In genomic region chrX:48910926-48911406, GRCh38 we compare ENCODE assay signal across 6 cellular contexts. TPM values are rescaled to one million over a fixed set of nuclear protein-coding genes. Genes with fewer than 3 reads are reported as not detected.
DNase-seq lines count a peak whose midpoint lies in the region; ATAC-seq and TF ChIP-seq lines count a peak whose summit lies in the region.

No MANE protein-coding gene starts in this region.

- peak in 1 of 7 experiments; percentile 16 for DNase-seq in CD8-positive, alpha-beta T cell
- peak; percentile 81 for DNase-seq in OCI-M1 (lab: John Stamatoyannopoulos, UW)
- DNase-seq in heart left ventricle = no peak
- no peak for DNase-seq in upper lobe of left lung
- no peak for DNase-seq in stimulated activated CD4-positive, alpha-beta T cell treated with anti-CD3 and anti-CD28 coated beads, Interleukin-2, amount 100 ng/mL, for 48 hours
- no peak for DNase-seq in NCI-H1436 (lab: John Stamatoyannopoulos, UW)

- ATAC-seq in CD8-positive, alpha-beta T cell = peak; percentile 19
- ATAC-seq in heart left ventricle (peak in 2 of 4 donors; percentile 12 to 16), upper lobe of left lung (ENCODE audit: low FRiP score in 2 of 2) (peak in 1 of 2 donors; percentile 48)

- H3K4me3 Mint-ChIP-seq in CD8-positive, alpha-beta T cell = peak overlapping the region; percentile 95

- H3K4me3 ChIP-seq in CD8-positive, alpha-beta T cell (ENCODE audit: low read depth, low read length) = peak overlapping the region; percentile 66
- H3K4me3 ChIP-seq in heart left ventricle = peak overlapping the region; percentile 24 to 91 (median 70)
- H3K4me3 ChIP-seq in upper lobe of left lung = peak overlapping the region; percentile 52 to 85 (median 62)

- no peaks in the 10 kb centered on the region for H3K9me3 Mint-ChIP-seq in CD8-positive, alpha-beta T cell

- H3K27ac ChIP-seq in CD8-positive, alpha-beta T cell (ENCODE audit: low read depth, low read length) = peak overlapping the region; percentile 89
- H3K27ac ChIP-seq in heart left ventricle (peak overlapping the region in 8 of 12 donors; percentile 31 to 82 (median 78)), upper lobe of left lung (peak overlapping the region; percentile 81 to 89 (median 82))

- H3K9me3 ChIP-seq in CD8-positive, alpha-beta T cell (ENCODE audit: low read length) = no peaks in the 10 kb centered on the region
- H3K9me3 ChIP-seq in heart left ventricle (peaks cover 0 to 7% (median 0%) of the 10 kb centered on the region in 12 donors), upper lobe of left lung (peaks cover 0 to 5% (median 0%) of the 10 kb centered on the region in 4 donors)

- H3K27me3 ChIP-seq in CD8-positive, alpha-beta T cell (ENCODE audit: insufficient read depth, low read length) = no peaks in the 10 kb centered on the region
- H3K27me3 ChIP-seq in heart left ventricle (no peaks in the 10 kb centered on the region), upper lobe of left lung (no peaks in the 10 kb centered on the region)

- H3K4me1 Mint-ChIP-seq in CD8-positive, alpha-beta T cell (ENCODE audit: low read depth) = peaks cover 48% of the 10 kb centered on the region

- no peak for TF ChIP-seq CTCF in CD8-positive, alpha-beta T cell (IDR thresholded peaks at IDR 0.05)
- TF ChIP-seq CTCF in heart left ventricle (IDR thresholded peaks at IDR 0.05) = no peak
- TF ChIP-seq CTCF in upper lobe of left lung (IDR thresholded peaks at IDR 0.05) = no peak

- TF ChIP-seq POLR2A in heart left ventricle (IDR thresholded peaks at IDR 0.05) (no peak), upper lobe of left lung (IDR thresholded peaks at IDR 0.05) (no peak)

- no peak for TF ChIP-seq EP300 in upper lobe of left lung (IDR thresholded peaks at IDR 0.05)

- intact Hi-C loops in CD8-positive, alpha-beta T cell (cut with DNase I, micrococcal nuclease) = loop anchor here (1.0 to 10.0 kb wide), 8 partner anchors 13 to 1256 kb away; partner anchors contain the start of genes ELK1 (in 1 of the 2), MAGIX (in 1 of the 2), PQBP1 (in 1 of the 2) and SUV39H1 (in 1 of the 2)
- intact Hi-C loops in heart left ventricle (cut with DNase I) = loop anchor here in 1 of 10 donors (10.0 kb wide), 2 partner anchors 106 to 236 kb away; partner anchors contain the start of gene HDAC6

- CTCF ChIA-PET in CD8-positive, alpha-beta T cell (lab: Charles Lee) = interaction anchor here (2.2 to 2.7 kb wide), 2 partner anchors 35 to 263 kb away, joined by 8 to 9 read pairs; no protein-coding TSS in a partner anchor

- H3K4me1 ChIP-seq in CD8-positive, alpha-beta T cell (ENCODE audit: insufficient read depth, low read length) = peaks cover 47% of the 10 kb centered on the region
- H3K4me1 ChIP-seq in heart left ventricle (peaks cover 0 to 12% (median 5%) of the 10 kb centered on the region in 12 donors), upper lobe of left lung (peaks cover 0 to 20% (median 5%) of the 10 kb centered on the region in 4 donors)

- peak overlapping the region; percentile 97 for H3K27ac Mint-ChIP-seq in CD8-positive, alpha-beta T cell

- POLR2A ChIA-PET in CD8-positive, alpha-beta T cell (lab: Charles Lee) = interaction anchor here (0.6 to 2.5 kb wide), 9 partner anchors 13 to 314 kb away, joined by 3 to 16 read pairs (median 5); partner anchors contain the start of genes PQBP1, TIMM17B and WDR13

- H3K36me3 ChIP-seq in CD8-positive, alpha-beta T cell (ENCODE audit: insufficient read depth, low read length) = peaks cover 33% of the 10 kb centered on the region
- H3K36me3 ChIP-seq in heart left ventricle (peaks cover 0 to 22% (median 0%) of the 10 kb centered on the region in 9 donors), upper lobe of left lung (peaks cover 0 to 32% (median 6%) of the 10 kb centered on the region in 4 donors)

- 1 to 35% (median 14%) methylated on average over 12 of the region's 12 CpGs for WGBS in heart left ventricle, 4 donors
- 2 to 29% methylated on average over 8 to 12 of the region's 12 CpGs for WGBS in upper lobe of left lung, 2 donors

- peaks cover 50% of the 10 kb centered on the region for H3K36me3 Mint-ChIP-seq in CD8-positive, alpha-beta T cell

- H3K27me3 Mint-ChIP-seq in CD8-positive, alpha-beta T cell (ENCODE audit: low read depth) = no peaks in the 10 kb centered on the region

RNA-seq across cellular contexts. Expression of gene SLC35A2, which starts 0.5 kb away (rescaled TPM):
- total RNA-seq in CD8-positive, alpha-beta T cell = 10 to 100 TPM; 14.6 to 16.6 TPM
- total RNA-seq in heart left ventricle (10 to 100 TPM; 10.5 to 23.3 (median 14.4) TPM), upper lobe of left lung (10 to 100 TPM in 5 of 6 donors, 1 to 10 TPM in 1; 5.2 to 32.0 (median 23.3) TPM)
- 10 to 100 TPM in 1 of 2 donors, 1 to 10 TPM in 1; 6.1 to 28.5 TPM for polyA plus RNA-seq in heart left ventricle

RNA-seq across cellular contexts. Expression of gene PIM2, which starts 7.9 kb away (rescaled TPM):
- total RNA-seq in CD8-positive, alpha-beta T cell = 100 to 1,000 TPM; 212 to 218 TPM
- total RNA-seq in heart left ventricle (10 to 100 TPM in 2 of 9 donors, 1 to 10 TPM in 7; 2.3 to 13.3 (median 3.5) TPM), upper lobe of left lung (10 to 100 TPM; 16.3 to 36.1 (median 26.2) TPM)
- 1 to 10 TPM; 2.0 to 5.4 TPM for polyA plus RNA-seq in heart left ventricle

RNA-seq across cellular contexts. Expression of gene PQBP1, which starts 13.2 kb away (rescaled TPM):
- 10 to 100 TPM; 79.9 to 82.1 TPM for total RNA-seq in CD8-positive, alpha-beta T cell
- total RNA-seq in heart left ventricle (10 to 100 TPM; 45.3 to 67.0 (median 52.9) TPM), upper lobe of left lung (10 to 100 TPM; 49.1 to 76.9 (median 65.2) TPM)
- 10 to 100 TPM; 88.0 to 99.0 TPM for polyA plus RNA-seq in heart left ventricle

RNA-seq across cellular contexts. Expression of gene TIMM17B, which starts 13.4 kb away (rescaled TPM):
- 10 to 100 TPM; 35.0 to 37.6 TPM for total RNA-seq in CD8-positive, alpha-beta T cell
- 10 to 100 TPM; 57.1 to 86.9 (median 71.0) TPM for total RNA-seq in heart left ventricle
- 10 to 100 TPM; 74.0 to 91.0 TPM for polyA plus RNA-seq in heart left ventricle
- total RNA-seq in upper lobe of left lung = 10 to 100 TPM; 29.6 to 49.6 (median 42.6) TPM

RNA-seq across cellular contexts. Expression of gene OTUD5, which starts 46.4 kb away (rescaled TPM):
- 100 to 1,000 TPM; 109 to 113 TPM for total RNA-seq in CD8-positive, alpha-beta T cell
- total RNA-seq in heart left ventricle (10 to 100 TPM; 17.6 to 31.1 (median 24.6) TPM), upper lobe of left lung (100 to 1,000 TPM in 1 of 6 donors, 10 to 100 TPM in 5; 40.1 to 101 (median 49.6) TPM)
- 10 to 100 TPM; 17.2 to 32.7 TPM for polyA plus RNA-seq in heart left ventricle

Comparison
In these comparisons a context has a peak if more than half of its experiments do, and no peak if none do; other contexts are left out.
1. RNA of gene PIM2, which starts 7.9 kb away (total RNA-seq): 212 to 218 TPM in CD8-positive, alpha-beta T cell; 16.3 to 36.1 TPM in upper lobe of left lung and 2.3 to 13.3 TPM in heart left ventricle; every median in the first group is over 4 times any median in the second.
2. Peak in every context shown above with its lines, with median percentiles within 50 percentile points of each other: H3K27ac ChIP-seq and H3K4me3 ChIP-seq.